In genomic region chr10:32410569-32410968, GRCh38 we compare ENCODE assay signal across 2 cellular contexts.
TF ChIP-seq lines count a peak whose summit lies in the region.

No MANE protein-coding gene starts in this region.

TF ChIP-seq in IMR-90, 13 proteins besides CTCF, POLR2A, EP300 and RAD21 (continued from another document):
- no peak for TF ChIP-seq RCOR1 (IDR thresholded peaks at IDR 0.05; ENCODE audit: insufficient replicate concordance, low read length)
- no peak for TF ChIP-seq SMC3 (IDR thresholded peaks at IDR 0.05; ENCODE audit: low read depth, low read length)
- no peak for TF ChIP-seq ELK1 (IDR thresholded peaks at IDR 0.05; ENCODE audit: borderline replicate concordance, low read depth, low read length)
- TF ChIP-seq CHD1 (IDR thresholded peaks at IDR 0.05; ENCODE audit: low read depth, low read length), result no peak
- no peak for TF ChIP-seq MAFK (IDR thresholded peaks at IDR 0.05; ENCODE audit: low read depth, low read length)
- no peak for TF ChIP-seq NFE2L2 (IDR thresholded peaks at IDR 0.05; ENCODE audit: low read depth, low read length)
- TF ChIP-seq, protein P1, sequence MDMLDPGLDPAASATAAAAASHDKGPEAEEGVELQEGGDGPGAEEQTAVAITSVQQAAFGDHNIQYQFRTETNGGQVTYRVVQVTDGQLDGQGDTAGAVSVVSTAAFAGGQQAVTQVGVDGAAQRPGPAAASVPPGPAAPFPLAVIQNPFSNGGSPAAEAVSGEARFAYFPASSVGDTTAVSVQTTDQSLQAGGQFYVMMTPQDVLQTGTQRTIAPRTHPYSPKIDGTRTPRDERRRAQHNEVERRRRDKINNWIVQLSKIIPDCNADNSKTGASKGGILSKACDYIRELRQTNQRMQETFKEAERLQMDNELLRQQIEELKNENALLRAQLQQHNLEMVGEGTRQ (IDR thresholded peaks at IDR 0.05; ENCODE audit: low read depth, low read length), result no peak
- TF ChIP-seq FOS (IDR thresholded peaks at IDR 0.05; ENCODE audit: low read depth, low read length), result no peak
- no peak for TF ChIP-seq MAZ (IDR thresholded peaks at IDR 0.05; ENCODE audit: borderline replicate concordance, low read depth, low read length)
- TF ChIP-seq BHLHE40 (IDR thresholded peaks at IDR 0.05; ENCODE audit: low read depth, low read length), result no peak
- TF ChIP-seq RFX5 (IDR thresholded peaks at IDR 0.05; ENCODE audit: low read depth, low read length), result no peak
- TF ChIP-seq MXI1 (IDR thresholded peaks at IDR 0.05; ENCODE audit: borderline replicate concordance, low read depth, low read length), result no peak

TF ChIP-seq in K562, 482 proteins besides CTCF, POLR2A, EP300 and RAD21 (continued from another document):
- 0 out of 2 replicates have a peak, but pooled peaks have one; percentile 53 for TF ChIP-seq PTBP1 (IDR thresholded peaks at IDR 0.05; ENCODE audit: low read depth, low read length)
- peak; percentile 85 for TF ChIP-seq RBM25 (IDR thresholded peaks at IDR 0.05; ENCODE audit: low read depth, low read length, severe bottlenecking)
- no peak for TF ChIP-seq ZNF780A (CRISPR knock-in tag; IDR thresholded peaks at IDR 0.05)
- TF ChIP-seq HMG20B (CRISPR knock-in tag; IDR thresholded peaks at IDR 0.05), result no peak
- TF ChIP-seq KDM1A (IDR thresholded peaks at IDR 0.05), result peak; percentile 10 to 21; a peak in 1 of 4 replicates
- peak; percentile 69; the same call in 1 of the 2 replicates for TF ChIP-seq SMARCA5 (IDR thresholded peaks at IDR 0.05)
